Comparison of ENCODE assay signal across 19 cellular contexts in the genomic region with DNA sequence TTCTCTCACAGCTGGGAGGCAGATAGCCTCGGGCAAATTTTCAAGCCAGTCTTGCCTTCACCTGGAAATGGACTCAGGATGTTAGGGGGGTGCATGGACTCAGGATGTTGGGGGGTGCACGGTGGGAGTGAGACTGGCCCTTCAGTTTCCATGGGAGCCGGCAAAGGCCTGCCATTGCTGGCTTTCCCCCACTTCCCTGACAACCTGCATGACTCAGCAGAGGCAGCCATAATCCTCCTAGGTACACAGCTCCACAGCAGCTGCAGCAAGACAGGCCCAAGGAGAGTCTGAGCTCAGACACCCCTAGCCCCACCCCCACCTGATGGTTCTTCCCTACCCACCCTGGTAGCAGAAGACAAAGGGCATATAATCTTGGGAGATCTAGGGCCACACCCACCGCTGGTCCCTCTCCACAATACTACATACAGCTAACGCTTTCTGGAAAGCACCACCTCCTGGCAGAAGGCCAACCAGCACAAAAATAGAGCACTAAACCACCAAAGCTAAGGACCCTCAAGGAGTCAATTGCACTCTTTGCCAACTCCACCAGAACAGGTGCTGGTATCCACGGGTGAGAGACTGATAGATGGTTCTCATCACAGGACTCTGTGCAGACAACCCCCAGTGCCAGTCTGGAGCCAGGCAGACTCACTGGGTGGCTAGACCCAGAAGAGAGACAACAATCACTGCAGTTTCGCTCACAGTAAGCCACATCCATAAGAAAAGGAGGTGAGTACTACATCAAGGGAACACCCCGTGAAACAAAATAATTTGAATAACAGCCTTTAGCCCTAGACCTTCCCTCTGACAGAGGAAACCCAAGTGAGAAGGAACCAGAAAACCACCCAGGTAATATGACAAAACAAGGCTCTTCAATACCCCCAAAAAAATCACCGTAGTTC. TPM values are rescaled to one million over a fixed set of nuclear protein-coding genes. Genes with fewer than 3 reads are reported as not detected.
DNase-seq lines count a peak whose midpoint lies in the region; ATAC-seq and TF ChIP-seq lines count a peak whose summit lies in the region.
"Had no signal": no experiment of that assay in that cellular context is flagged by ENCODE, and none has a peak within 500 bp of the region (broad histone marks: within the 10 kb centered on the region; RNA-seq: fewer than 3 reads in every experiment).

No MANE protein-coding gene starts in this region.

- H3K27ac ChIP-seq in RWPE1 (peak overlapping the region; percentile 11; the same call in 1 of the 2 replicates), iPS-18a (ENCODE audit: low read length) (no peak overlapping the region), uterus (no peak overlapping the region)
- H3K27ac ChIP-seq: HL-60, lower lobe of right lung had no signal

- ATAC-seq in HG02763 (IDR thresholded peaks at IDR 0.05; ENCODE audit: unreplicated experiment) (no peak), GM21390 (IDR thresholded peaks at IDR 0.05; ENCODE audit: unreplicated experiment) (no peak)
- ATAC-seq: HCT116, lower lobe of right lung, PC-3 had no signal

- POLR2A ChIA-PET in RWPE1 (lab: Yijun Ruan, JAX; ENCODE audit: low non-redundant PET) = no interaction called here

- H3K9me3 ChIP-seq in iPS-18a (ENCODE audit: control insufficient read depth, low read depth, low read length) (peaks cover 2% of the 10 kb centered on the region), uterus (no peaks in the 10 kb centered on the region)
- H3K9me3 ChIP-seq: SK-N-SH had no signal

- no peak for TF ChIP-seq POLR2A in uterus (IDR thresholded peaks at IDR 0.05)

- CTCF ChIA-PET in RWPE1 (lab: Yijun Ruan, JAX) = interaction anchor here (0.9 kb wide), 1 partner anchor 682 kb away, joined by 4 read pairs; no protein-coding TSS in a partner anchor

- intact Hi-C loops in uterus (cut with DNase I; ENCODE audit: low total_unique reads) = no loop called here

- H3K4me1 ChIP-seq in iPS-18a (ENCODE audit: control insufficient read depth, low read depth, low read length) (peaks cover 15% of the 10 kb centered on the region), uterus (no peaks in the 10 kb centered on the region)

- H3K27me3 ChIP-seq in iPS-18a (ENCODE audit: control insufficient read depth, insufficient read depth, low read length) = no peaks in the 10 kb centered on the region
- no peaks in the 10 kb centered on the region for H3K27me3 ChIP-seq in uterus

- H3K4me3 ChIP-seq in iPS-18a (ENCODE audit: low read length) = peak overlapping the region; percentile 13
- no peak overlapping the region for H3K4me3 ChIP-seq in uterus
- H3K4me3 ChIP-seq: lower lobe of right lung had no signal

- TF ChIP-seq CTCF in RWPE1 (conservative IDR thresholded peaks at IDR 0.05; ENCODE audit: low read depth) = no peak
- TF ChIP-seq CTCF in uterus (IDR thresholded peaks at IDR 0.05) = no peak

- no peak overlapping the region for H3K9ac ChIP-seq in iPS-18a (ENCODE audit: low read length)
- H3K9ac ChIP-seq: SK-N-SH had no signal

- DNase-seq in NCI-H1436 (lab: John Stamatoyannopoulos, UW) (peak; percentile 49), NCI-H1436 treated with DMSO at 0.1 percent for 48 hours (lab: John Stamatoyannopoulos, UW) (no peak), NCI-H1105 treated with DMSO at 0.1 percent for 48 hours (lab: John Stamatoyannopoulos, UW) (peak; percentile 58), RWPE1 (ENCODE audit: low spot score) (no peak), uterus (no peak)
- DNase-seq: activated CD4-positive, alpha-beta T cell treated with anti-CD3 and anti-CD28 coated beads for 1 hour; Calu3; lower lobe of right lung; NCI-H510A treated with DMSO at 0.1 percent for 48 hours; nucleus accumbens; PC-3; SK-N-SH; stimulated activated CD8-positive, alpha-beta memory T cell treated with anti-CD3 and anti-CD28 coated beads, Interleukin-4, amount 100 ng/mL, for 48 hours; T-helper 9 cell had no signal

- H3K36me3 ChIP-seq in iPS-18a (ENCODE audit: control insufficient read depth, low read depth, low read length) = no peaks in the 10 kb centered on the region
- H3K36me3 ChIP-seq in uterus = no peaks in the 10 kb centered on the region
- H3K36me3 ChIP-seq: lower lobe of right lung had no signal

RNA-seq across cellular contexts. Expression of a gene that starts 18.3 kb away (rescaled TPM):
- 10 to 100 TPM in 2 of 4 donors, 1 to 10 TPM in 2; 5.9 to 22.5 (median 11.9) TPM for total RNA-seq in uterus

RNA-seq across cellular contexts. Expression of a gene that starts 38.4 kb away (rescaled TPM):
- 100 to 1,000 TPM in 1 of 4 donors, 10 to 100 TPM in 3; 54.5 to 121 (median 67.2) TPM for total RNA-seq in uterus

RNA-seq across cellular contexts. Expression of a gene that starts 38.6 kb away (rescaled TPM):
- 10 to 100 TPM in 3 of 4 donors, 1 to 10 TPM in 1; 10.0 to 79.4 (median 51.9) TPM for total RNA-seq in uterus

Comparison
In these comparisons a context has a peak if more than half of its experiments do, and no peak if none do; other contexts are left out.
1. DNase-seq: peak in NCI-H1436 (single experiment) and NCI-H1105 treated with DMSO at 0.1 percent for 48 hours (single experiment); none in NCI-H1436 treated with DMSO at 0.1 percent for 48 hours (single experiment), RWPE1 (single experiment) and uterus (0 of 2).